ENCODE assay signal across 1 cellular context in the genomic region with DNA sequence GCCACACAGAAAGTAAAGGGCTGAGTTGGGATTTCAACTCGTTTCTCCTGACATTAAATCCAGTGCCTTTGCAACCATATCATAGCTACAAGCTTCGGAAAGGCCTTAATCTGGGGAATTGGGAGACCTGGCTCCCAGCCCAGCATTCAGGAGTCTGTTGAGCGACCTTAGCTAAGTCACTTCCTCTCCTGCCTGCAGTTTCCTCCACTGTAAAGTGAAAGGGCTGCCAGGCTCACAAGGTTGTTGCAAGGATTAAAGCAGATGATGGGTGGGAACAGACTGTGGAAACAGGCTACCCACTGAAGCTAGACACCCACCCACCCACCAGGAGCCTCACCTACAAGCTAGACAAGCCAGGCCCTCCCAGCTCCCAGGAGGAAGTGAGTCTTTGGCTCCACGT.
TF ChIP-seq lines count a peak whose summit lies in the region.

No MANE protein-coding gene starts in this region.

TF ChIP-seq in HEK293, 187 proteins besides CTCF, POLR2A, EP300 and RAD21:
- 0 out of 2 replicates have a peak, but pooled peaks have one; percentile 12 for TF ChIP-seq ZFHX2 (tag by site-specific recombination; conservative IDR thresholded peaks at IDR 0.05)
- TF ChIP-seq ZNF785 (tag by site-specific recombination; IDR thresholded peaks at IDR 0.05): no peak
